8 cellular contexts compared by ENCODE assay signal in the genomic region with DNA sequence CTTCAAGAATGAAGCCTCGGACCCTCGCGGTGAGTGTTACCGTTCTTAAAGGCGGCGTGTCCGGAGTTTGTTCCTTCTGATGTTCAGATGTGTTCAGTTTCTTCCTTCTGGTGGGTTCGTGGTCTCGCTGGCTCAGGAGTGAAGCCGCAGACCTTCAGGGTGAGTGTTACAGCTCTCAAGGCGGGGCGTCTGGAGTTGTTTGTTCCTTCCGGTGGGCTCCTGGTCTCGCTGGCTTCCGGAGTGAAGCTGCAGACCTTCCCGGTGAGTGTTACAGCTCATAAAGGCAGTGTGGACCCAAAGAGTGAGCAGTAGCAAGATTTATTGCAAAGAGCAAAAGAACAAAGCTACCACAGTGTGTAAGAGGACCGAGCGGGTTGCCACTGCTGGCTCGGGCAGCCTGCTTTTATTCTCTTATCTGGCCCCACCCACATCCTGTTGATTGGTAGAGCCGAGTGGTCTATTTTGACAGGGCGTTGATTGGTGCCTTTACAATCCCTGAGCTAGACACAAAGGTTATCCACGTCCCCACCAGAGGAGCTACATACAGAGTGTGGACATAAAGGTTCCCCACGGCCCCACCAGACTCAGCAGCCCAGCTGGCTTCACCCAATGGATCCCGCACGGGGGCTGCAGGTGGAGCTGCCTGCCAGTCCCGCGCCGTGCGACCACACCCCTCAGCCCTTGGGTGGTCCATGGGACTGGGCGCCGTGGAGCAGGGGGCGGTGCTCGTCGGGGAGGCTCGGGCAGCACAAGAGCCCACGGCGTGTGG.
DNase-seq lines count a peak whose midpoint lies in the region; ATAC-seq and TF ChIP-seq lines count a peak whose summit lies in the region.
"Not testable (repeated sequence)": the region's sequence is repeated elsewhere in the genome, so short reads cannot be mapped to it uniquely, and the experiment has no call there.

No MANE protein-coding gene starts in this region.

- not testable (repeated sequence) for H3K27me3 ChIP-seq in CD4-positive, alpha-beta T cell (ENCODE audit: control insufficient read depth, insufficient read depth, low read length); spleen (replicated peaks in 1 of 7)

- 85 to 89% (median 88%) methylated on average over 25 to 37 of the region's 37 CpGs for whole genome bisulfite sequencing in spleen, 5 donors

- not testable (repeated sequence) for TF ChIP-seq CTCF in CD4-positive, alpha-beta T cell (IDR thresholded peaks at IDR 0.05); spleen (IDR thresholded peaks at IDR 0.05 in 8 of 11, conservative IDR thresholded peaks at IDR 0.05 in 3 of 11)

- H3K36me3 Mint-ChIP-seq in CD4-positive, alpha-beta T cell (ENCODE audit: low read depth); activated CD4-positive, alpha-beta T cell treated with anti-CD3 and anti-CD28 coated beads, Interleukin-2, amount 10 ng/mL, durations not matched to agents 7 days and 5 days (ENCODE audit: low read depth); effector memory CD8-positive, alpha-beta T cell (ENCODE audit: insufficient read depth): not testable (repeated sequence)

- intact Hi-C loops in CD4-positive, alpha-beta T cell (cut with DNase I, micrococcal nuclease); spleen (cut with DNase I; ENCODE audit: low total_unique reads): not testable (repeated sequence)

- H3K27me3 Mint-ChIP-seq in CD4-positive, alpha-beta T cell; activated CD4-positive, alpha-beta T cell treated with anti-CD3 and anti-CD28 coated beads, Interleukin-2, amount 10 ng/mL, durations not matched to agents 7 days and 5 days; effector memory CD8-positive, alpha-beta T cell: not testable (repeated sequence)

- H3K36me3 ChIP-seq in spleen, result not testable (repeated sequence)

- peak overlapping the region; percentile 7 for H3K27ac Mint-ChIP-seq in CD4-positive, alpha-beta T cell
- H3K27ac Mint-ChIP-seq in activated CD4-positive, alpha-beta T cell treated with anti-CD3 and anti-CD28 coated beads, Interleukin-2, amount 10 ng/mL, durations not matched to agents 7 days and 5 days, result peak overlapping the region; percentile 79
- not testable (repeated sequence) for H3K27ac Mint-ChIP-seq in effector memory CD8-positive, alpha-beta T cell

- peaks cover 16% of the 10 kb centered on the region for H3K9me3 Mint-ChIP-seq in CD4-positive, alpha-beta T cell
- peaks cover 14% of the 10 kb centered on the region for H3K9me3 Mint-ChIP-seq in activated CD4-positive, alpha-beta T cell treated with anti-CD3 and anti-CD28 coated beads, Interleukin-2, amount 10 ng/mL, durations not matched to agents 7 days and 5 days
- peaks cover 15 to 24% of the 10 kb centered on the region in 2 donors for H3K9me3 Mint-ChIP-seq in effector memory CD8-positive, alpha-beta T cell

- POLR2A ChIA-PET in CD4-positive, alpha-beta T cell (lab: Charles Lee); activated CD4-positive, alpha-beta T cell treated with anti-CD3 and anti-CD28 coated beads, Interleukin-2, amount 10 ng/mL, durations not matched to agents 7 days and 5 days (lab: Charles Lee): not testable (repeated sequence)

- H3K4me1 Mint-ChIP-seq in CD4-positive, alpha-beta T cell (ENCODE audit: low read depth); activated CD4-positive, alpha-beta T cell treated with anti-CD3 and anti-CD28 coated beads, Interleukin-2, amount 10 ng/mL, durations not matched to agents 7 days and 5 days; effector memory CD8-positive, alpha-beta T cell (ENCODE audit: low read depth in 2 of 2): not testable (repeated sequence)

- not testable (repeated sequence) for TF ChIP-seq POLR2A in spleen (IDR thresholded peaks at IDR 0.05)

- not testable (repeated sequence) for H3K4me3 ChIP-seq in spleen

- not testable (repeated sequence) for DNase-seq in CD4-positive, alpha-beta T cell
- peak; percentile 23 for DNase-seq in HuH-7.5 (ENCODE audit: low spot score)
- peak; percentile 48 for DNase-seq in NCI-H2227 treated with DMSO at 0.1 percent for 48 hours (lab: John Stamatoyannopoulos, UW)
- DNase-seq in activated CD4-positive, alpha-beta T cell treated with anti-CD3 and anti-CD28 coated beads, Interleukin-2, amount 10 ng/mL, durations not matched to agents 7 days and 5 days, result peak; percentile 11
- peak; percentile 60 for DNase-seq in activated effector memory CD4-positive, alpha-beta T cell treated with anti-CD3 and anti-CD28 coated beads, Interleukin-2, amount 50 U/mL, for 16 hours
- DNase-seq in effector memory CD8-positive, alpha-beta T cell, result peak in 1 of 3 experiments; percentile 8
- DNase-seq in spleen, result peak; percentile 69

- H3K9me3 ChIP-seq in CD4-positive, alpha-beta T cell (ENCODE audit: control insufficient read depth, low read length), result not testable (repeated sequence)
- H3K9me3 ChIP-seq in spleen, result peaks cover 0 to 41% (median 5%) of the 10 kb centered on the region in 8 donors

- H3K27ac ChIP-seq in CD4-positive, alpha-beta T cell (ENCODE audit: low read depth, low read length); spleen: not testable (repeated sequence)

- CTCF ChIA-PET in CD4-positive, alpha-beta T cell (lab: Charles Lee); activated CD4-positive, alpha-beta T cell treated with anti-CD3 and anti-CD28 coated beads, Interleukin-2, amount 10 ng/mL, durations not matched to agents 7 days and 5 days (lab: Charles Lee): not testable (repeated sequence)

- H3K4me1 ChIP-seq in spleen, result not testable (repeated sequence)

- ATAC-seq in CD4-positive, alpha-beta T cell (ENCODE audit: poor library complexity); effector memory CD8-positive, alpha-beta T cell (replicated peaks): not testable (repeated sequence)
- peak; percentile 58 for ATAC-seq in GM18868 (IDR thresholded peaks at IDR 0.05; ENCODE audit: unreplicated experiment)

- peak overlapping the region; percentile 72 for H3K4me3 Mint-ChIP-seq in CD4-positive, alpha-beta T cell
- peak overlapping the region; percentile 55 for H3K4me3 Mint-ChIP-seq in activated CD4-positive, alpha-beta T cell treated with anti-CD3 and anti-CD28 coated beads, Interleukin-2, amount 10 ng/mL, durations not matched to agents 7 days and 5 days
- H3K4me3 Mint-ChIP-seq in effector memory CD8-positive, alpha-beta T cell, result peak overlapping the region; percentile 28 to 59
